7 cellular contexts compared by ENCODE assay signal in genomic region chr6:28943557-28944411, GRCh38.
DNase-seq lines count a peak whose midpoint lies in the region; ATAC-seq lines count a peak whose summit lies in the region.

No MANE protein-coding gene starts in this region.

- no peaks in the 10 kb centered on the region for H3K27me3 ChIP-seq in layer of hippocampus (ENCODE audit: control insufficient read depth, insufficient read depth, low read length)

- H3K27ac ChIP-seq in cingulate gyrus (ENCODE audit: low read depth, low read length) (peak overlapping the region; percentile 73), layer of hippocampus (ENCODE audit: low read depth, low read length) (peak overlapping the region; percentile 69)

- peak; percentile 25 for ATAC-seq in GM18498 (IDR thresholded peaks at IDR 0.05; ENCODE audit: unreplicated experiment)
- no peak for ATAC-seq in GM18519 (IDR thresholded peaks at IDR 0.05; ENCODE audit: low FRiP score, unreplicated experiment)

- peak; percentile 60 for DNase-seq in NCI-H2171 (lab: John Stamatoyannopoulos, UW)
- peak; percentile 81 for DNase-seq in activated CD4-positive, CD25-positive, alpha-beta regulatory T cell treated with anti-CD3 and anti-CD28 coated beads, Interleukin-2, amount 50 U/mL, for 72 hours
- DNase-seq in stimulated activated CD4-positive, alpha-beta T cell treated with anti-CD3 and anti-CD28 coated beads, Interleukin-15, amount 100 ng/mL, for 48 hours (ENCODE audit: low read depth in 2 of 2) = peak; percentile 62 to 70
